Comparison of ENCODE assay signal across 11 cellular contexts in genomic region chr9:73154271-73154670, GRCh38. TPM values are rescaled to one million over a fixed set of nuclear protein-coding genes. Genes with fewer than 3 reads are reported as not detected.
DNase-seq lines count a peak whose midpoint lies in the region; ATAC-seq and TF ChIP-seq lines count a peak whose summit lies in the region.
"Had no signal": no experiment of that assay in that cellular context is flagged by ENCODE, and none has a peak within 500 bp of the region (broad histone marks: within the 10 kb centered on the region; RNA-seq: fewer than 3 reads in every experiment).

No MANE protein-coding gene starts in this region.

- H3K9me3 ChIP-seq in left lung (no peaks in the 10 kb centered on the region), tibial nerve (no peaks in the 10 kb centered on the region)

- TF ChIP-seq POLR2A in tibial nerve (IDR thresholded peaks at IDR 0.05), result no peak

- 47 to 60% methylated on average over 8 of the region's 8 CpGs for WGBS in tibial nerve, 2 donors

- H3K27me3 ChIP-seq in left lung (no peaks in the 10 kb centered on the region), tibial nerve (no peaks in the 10 kb centered on the region)

- H3K27me3 Mint-ChIP-seq in activated naive CD8-positive, alpha-beta T cell treated with anti-CD3 and anti-CD28 coated beads, Interleukin-2, amount 50 U/mL, for 24 hours, result no peaks in the 10 kb centered on the region

- H3K36me3 ChIP-seq in left lung (peaks cover 0 to 20% of the 10 kb centered on the region in 2 donors), tibial nerve (peaks cover 0 to 8% (median under 1%) of the 10 kb centered on the region in 3 donors)

- peaks cover 88% of the 10 kb centered on the region for H3K4me1 Mint-ChIP-seq in activated naive CD8-positive, alpha-beta T cell treated with anti-CD3 and anti-CD28 coated beads, Interleukin-2, amount 50 U/mL, for 24 hours

- H3K4me3 Mint-ChIP-seq in activated naive CD8-positive, alpha-beta T cell treated with anti-CD3 and anti-CD28 coated beads, Interleukin-2, amount 50 U/mL, for 24 hours, result peak overlapping the region; percentile 83

- TF ChIP-seq EP300 in tibial nerve (IDR thresholded peaks at IDR 0.05), result no peak

- peaks cover 14% of the 10 kb centered on the region for H3K36me3 Mint-ChIP-seq in activated naive CD8-positive, alpha-beta T cell treated with anti-CD3 and anti-CD28 coated beads, Interleukin-2, amount 50 U/mL, for 24 hours (ENCODE audit: low read depth)

- no peak for TF ChIP-seq CTCF in left lung (IDR thresholded peaks at IDR 0.05)
- no peak for TF ChIP-seq CTCF in tibial nerve (IDR thresholded peaks at IDR 0.05)

- DNase-seq in activated naive CD4-positive, alpha-beta T cell treated with Interleukin-2 at 50 U/mL for 16 hours, result peak; percentile 16
- DNase-seq in activated naive CD4-positive, alpha-beta T cell treated with anti-CD3 and anti-CD28 coated beads, Interleukin-2, amount 50 U/mL, for 16 hours, result no peak
- no peak for DNase-seq in activated naive CD8-positive, alpha-beta T cell treated with anti-CD3 and anti-CD28 coated beads, Interleukin-2, amount 50 U/mL, for 24 hours
- no peak for DNase-seq in left lung
- no peak for DNase-seq in tibial nerve (ENCODE audit: low spot score in 2 of 2)
- no peak for DNase-seq in NCI-H526 (lab: John Stamatoyannopoulos, UW)
- no peak for DNase-seq in KG1 (lab: John Stamatoyannopoulos, UW)
- DNase-seq: C1 segment of cervical spinal cord, cortex of kidney, NCI-H1417 treated with DMSO at 0.1 percent for 48 hours had no signal

- ATAC-seq in activated naive CD8-positive, alpha-beta T cell treated with anti-CD3 and anti-CD28 coated beads, Interleukin-2, amount 50 U/mL, for 24 hours, result no peak
- no peak for ATAC-seq in left lung
- ATAC-seq in HG03565 (IDR thresholded peaks at IDR 0.05; ENCODE audit: unreplicated experiment), result no peak

- H3K9me3 Mint-ChIP-seq in activated naive CD8-positive, alpha-beta T cell treated with anti-CD3 and anti-CD28 coated beads, Interleukin-2, amount 50 U/mL, for 24 hours, result no peaks in the 10 kb centered on the region

- peak overlapping the region; percentile 82 for H3K27ac Mint-ChIP-seq in activated naive CD8-positive, alpha-beta T cell treated with anti-CD3 and anti-CD28 coated beads, Interleukin-2, amount 50 U/mL, for 24 hours

- H3K27ac ChIP-seq in left lung (peak overlapping the region; percentile 86 to 93), tibial nerve (peak overlapping the region; percentile 49 to 93 (median 86))

- peak overlapping the region; percentile 45 to 49 for H3K4me3 ChIP-seq in left lung
- peak overlapping the region; percentile 41 to 61 (median 45) for H3K4me3 ChIP-seq in tibial nerve

- intact Hi-C loops in left lung (cut with DNase I), result no loop called here

- H3K4me1 ChIP-seq in left lung (peaks cover 44 to 76% of the 10 kb centered on the region in 2 donors), tibial nerve (peaks cover 0 to 73% (median 32%) of the 10 kb centered on the region in 4 donors)

RNA-seq across cellular contexts. Expression of gene ANXA1, which starts 2.6 kb away (rescaled TPM):
- 100 to 1,000 TPM; 387 to 563 TPM for total RNA-seq in left lung
- 100 to 1,000 TPM; 265 to 504 (median 306) TPM for total RNA-seq in tibial nerve
